17 cellular contexts compared by ENCODE assay signal in the genomic region with DNA sequence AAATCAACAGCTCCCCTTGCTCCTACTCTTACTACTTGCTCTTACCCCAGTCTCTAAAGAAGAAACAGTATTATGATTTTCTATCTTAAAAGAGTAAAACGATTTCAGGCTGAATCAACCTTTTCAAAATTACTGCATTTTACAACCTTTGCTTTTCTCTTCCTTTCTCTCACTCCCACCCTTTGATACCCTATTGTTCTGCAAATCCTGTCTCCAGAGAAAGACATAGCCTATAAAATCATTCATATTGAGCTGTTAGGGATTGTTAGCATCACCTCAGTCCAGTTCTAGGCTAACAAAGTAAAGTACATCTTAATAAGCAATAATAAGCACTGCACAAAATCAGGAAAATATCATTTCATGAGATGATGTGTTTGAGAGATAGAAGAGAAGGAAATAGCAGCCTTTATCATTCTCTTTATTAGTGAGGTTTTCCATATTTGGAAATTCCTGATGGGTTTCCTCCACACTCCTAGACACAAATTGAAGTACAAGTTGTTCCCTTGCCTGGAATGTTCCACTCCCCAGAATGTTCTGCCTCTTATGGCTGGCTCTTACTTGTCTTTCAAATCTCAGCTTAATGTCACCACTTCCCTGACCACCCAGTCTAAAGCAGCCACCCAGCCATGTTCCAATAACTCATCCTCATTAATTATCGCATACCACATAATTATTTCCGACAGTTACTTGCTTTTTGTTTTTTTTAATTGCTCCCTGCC.
A peak's percentile ranks its signal among the peaks of the same experiment; 100 is the strongest.
DNase-seq lines count a peak whose midpoint lies in the region; TF ChIP-seq lines count a peak whose summit lies in the region.
"Had no signal": no experiment of that assay in that cellular context is flagged by ENCODE, and none has a peak within 500 bp of the region (broad histone marks: within the 10 kb centered on the region; RNA-seq: fewer than 3 reads in every experiment).

No MANE protein-coding gene starts in this region.

- H3K9me3 ChIP-seq in ascending aorta (no peaks in the 10 kb centered on the region), cardiac muscle cell (ENCODE audit: low read depth) (no peaks in the 10 kb centered on the region), parathyroid adenoma (ENCODE audit: control insufficient read depth, low read length) (no peaks in the 10 kb centered on the region), transverse colon (no peaks in the 10 kb centered on the region), SK-N-SH (no peaks in the 10 kb centered on the region)

- no peak for TF ChIP-seq RAD21 in SK-N-SH (IDR thresholded peaks at IDR 0.05; ENCODE audit: low read length)

- no peak for DNase-seq in ascending aorta (ENCODE audit: low spot score in 2 of 2)
- peak; percentile 46 to 52 for DNase-seq in cardiac muscle cell (ENCODE audit: low read depth in 1 of 2, low spot score in 1 of 2)
- no peak for DNase-seq in transverse colon
- no peak for DNase-seq in AML-193 (lab: John Stamatoyannopoulos, UW)
- DNase-seq in SK-N-SH, result no peak
- DNase-seq in activated T-cell treated with anti-CD3 and anti-CD28 coated beads, Interleukin-2, amount 50 U/mL, for 48 hours, result no peak
- DNase-seq in NCI-H1417 (lab: John Stamatoyannopoulos, UW), result no peak
- DNase-seq: DND-41, hypothalamus, Kasumi-1, NCI-H1694 treated with DMSO at 0.1 percent for 48 hours, NCI-H748 treated with DMSO at 0.1 percent for 48 hours, RPMI8226, T-helper 2 cell had no signal

- H3K79me2 ChIP-seq in parathyroid adenoma (peaks cover 3% of the 10 kb centered on the region), SK-N-SH (ENCODE audit: insufficient read depth) (no peaks in the 10 kb centered on the region)

- H3K9me2 ChIP-seq in SK-N-SH, result no peaks in the 10 kb centered on the region

- H3F3A ChIP-seq in SK-N-SH (replicated peaks; ENCODE audit: insufficient read depth), result peaks cover 14% of the 10 kb centered on the region

- H3K4me3 ChIP-seq in ascending aorta, result no peak overlapping the region
- H3K4me3 ChIP-seq in cardiac muscle cell, result no peak overlapping the region
- no peak overlapping the region for H3K4me3 ChIP-seq in parathyroid adenoma (ENCODE audit: low read depth, low read length)
- H3K4me3 ChIP-seq in transverse colon, result no peak overlapping the region
- no peak overlapping the region for H3K4me3 ChIP-seq in SK-N-SH (ENCODE audit: low read depth in 2 of 2, low read length in 1 of 2)
- H3K4me3 ChIP-seq: neural progenitor cell had no signal

- H2AFZ ChIP-seq in parathyroid adenoma (no peak overlapping the region), SK-N-SH (ENCODE audit: low read depth) (no peak overlapping the region)
- H2AFZ ChIP-seq: neural progenitor cell had no signal

- in situ Hi-C loops in transverse colon (cut with MboI; ENCODE audit: low pct_ligation_motif_present in 1 of 4, low pct_unique_long_range_greater_than_20kb in 1 of 4, low sequenced_read_pairs in 3 of 4), result loop anchor here in 2 of 4 donors (10.0 to 25.0 kb wide), 2 partner anchors 196 to 198 kb away; no protein-coding TSS in a partner anchor

- TF ChIP-seq CTCF in ascending aorta (IDR thresholded peaks at IDR 0.05), result no peak
- TF ChIP-seq CTCF in cardiac muscle cell (IDR thresholded peaks at IDR 0.05; ENCODE audit: low read depth, low read length), result no peak
- TF ChIP-seq CTCF in parathyroid adenoma (IDR thresholded peaks at IDR 0.05), result no peak
- no peak for TF ChIP-seq CTCF in transverse colon (IDR thresholded peaks at IDR 0.05)
- TF ChIP-seq CTCF in SK-N-SH (IDR thresholded peaks at IDR 0.05), result no peak

- CTCF ChIA-PET in SK-N-SH (lab: Yijun Ruan, JAX), result interaction anchor here (0.6 to 1.3 kb wide), 2 partner anchors 8 to 19 kb away, joined by 3 read pairs; no protein-coding TSS in a partner anchor

- H3K4me2 ChIP-seq in parathyroid adenoma (ENCODE audit: low read length) (no peak overlapping the region), SK-N-SH (no peak overlapping the region)
- H3K4me2 ChIP-seq: neural progenitor cell had no signal

- H3K27ac ChIP-seq in ascending aorta, result peak overlapping the region; percentile 85 to 87
- H3K27ac ChIP-seq in cardiac muscle cell, result peak overlapping the region; percentile 49
- peak overlapping the region; percentile 61 for H3K27ac ChIP-seq in parathyroid adenoma
- H3K27ac ChIP-seq in transverse colon, result peak overlapping the region; percentile 3 to 63 (median 60)
- no peak overlapping the region for H3K27ac ChIP-seq in SK-N-SH (ENCODE audit: low read depth in 2 of 2, low read length in 1 of 2)
- H3K27ac ChIP-seq: C4-2B, neural progenitor cell had no signal

- TF ChIP-seq EP300 in transverse colon (IDR thresholded peaks at IDR 0.05; ENCODE audit: low read depth) (peak; percentile 96), SK-N-SH (IDR thresholded peaks at IDR 0.05; ENCODE audit: borderline replicate concordance in 1 of 2, low read depth in 1 of 2, low read length in 1 of 2) (no peak)

- TF ChIP-seq POLR2A in transverse colon (IDR thresholded peaks at IDR 0.05), result no peak

- H3K36me3 ChIP-seq in ascending aorta (no peaks in the 10 kb centered on the region), cardiac muscle cell (peaks cover 18% of the 10 kb centered on the region), parathyroid adenoma (ENCODE audit: control insufficient read depth, insufficient read depth, low read length) (no peaks in the 10 kb centered on the region), transverse colon (no peaks in the 10 kb centered on the region), SK-N-SH (replicated peaks in 1 of 2; ENCODE audit: control insufficient read depth in 1 of 2, insufficient read depth in 2 of 2, low read length in 1 of 2) (peaks cover 0 to 13% of the 10 kb centered on the region in 2 experiments)

- H4K20me1 ChIP-seq in SK-N-SH (ENCODE audit: insufficient read depth), result no peaks in the 10 kb centered on the region

- H3K27me3 ChIP-seq in ascending aorta, result no peaks in the 10 kb centered on the region
- no peaks in the 10 kb centered on the region for H3K27me3 ChIP-seq in cardiac muscle cell
- H3K27me3 ChIP-seq in parathyroid adenoma (ENCODE audit: control insufficient read depth, insufficient read depth, low read length), result no peaks in the 10 kb centered on the region
- no peaks in the 10 kb centered on the region for H3K27me3 ChIP-seq in transverse colon
- H3K27me3 ChIP-seq in SK-N-SH (ENCODE audit: insufficient read depth), result no peaks in the 10 kb centered on the region
- H3K27me3 ChIP-seq: neural progenitor cell had no signal

- intact Hi-C loops in ascending aorta (cut with DNase I), result loop anchor here (5.0 kb wide), 1 partner anchor 51 kb away; no protein-coding TSS in a partner anchor
- intact Hi-C loops in transverse colon (cut with DNase I; ENCODE audit: low total_unique reads), result loop anchor here (10.0 kb wide), 1 partner anchor 118 kb away; no protein-coding TSS in a partner anchor

- no peak overlapping the region for H3K9ac ChIP-seq in parathyroid adenoma
- no peak overlapping the region for H3K9ac ChIP-seq in SK-N-SH
- H3K9ac ChIP-seq: neural progenitor cell had no signal

- 70 to 79% methylated on average over 3 of the region's 3 CpGs for WGBS in transverse colon (ENCODE audit: low coverage in 1 of 2), 2 donors
- 93% methylated on average over 3 of the region's 3 CpGs for WGBS in SK-N-SH (ENCODE audit: low lambda C conversion rate)

- POLR2A ChIA-PET in SK-N-SH (lab: Yijun Ruan, JAX), result no interaction called here

- H3K4me1 ChIP-seq in ascending aorta (peaks cover 5 to 27% of the 10 kb centered on the region in 2 donors), cardiac muscle cell (ENCODE audit: low read depth) (peaks cover 28% of the 10 kb centered on the region), parathyroid adenoma (peaks cover 6% of the 10 kb centered on the region), transverse colon (peaks cover 0 to 17% (median 8%) of the 10 kb centered on the region in 4 donors), SK-N-SH (ENCODE audit: control insufficient read depth in 1 of 2, insufficient read depth in 2 of 2, low read depth in 1 of 2, low read length in 1 of 2) (peaks cover 0 to 12% of the 10 kb centered on the region in 2 experiments; a peak in 2 of 4 replicates)

TF ChIP-seq in SK-N-SH, 30 proteins besides CTCF, POLR2A, EP300 and RAD21 (continues in another document):
- TF ChIP-seq MXI1 (IDR thresholded peaks at IDR 0.05; ENCODE audit: low read depth, low read length) (no peak), FOSL2 (IDR thresholded peaks at IDR 0.05; ENCODE audit: borderline replicate concordance, low read depth) (no peak), YY1 (IDR thresholded peaks at IDR 0.05; ENCODE audit: low read depth) (no peak), PBX3 (IDR thresholded peaks at IDR 0.05) (no peak), TEAD4 (IDR thresholded peaks at IDR 0.05; ENCODE audit: borderline replicate concordance, insufficient read depth) (no peak), NRF1 (IDR thresholded peaks at IDR 0.05; ENCODE audit: low read depth, low read length) (no peak)

Comparison
In these comparisons a context has a peak if more than half of its experiments do, and no peak if none do; other contexts are left out.
1. DNase-seq: peak in cardiac muscle cell (2 of 2); none in ascending aorta (0 of 2), transverse colon (single experiment), AML-193 (0 of 2), SK-N-SH (single experiment), activated T-cell treated with anti-CD3 and anti-CD28 coated beads, Interleukin-2, amount 50 U/mL, for 48 hours (0 of 2) and NCI-H1417 (0 of 3).
2. H3K27ac ChIP-seq: peak in ascending aorta (2 of 2), cardiac muscle cell (single experiment), parathyroid adenoma (single experiment) and transverse colon (4 of 4); none in SK-N-SH (0 of 2).